ENCODE assay signal across 32 cellular contexts in genomic region chr10:130745831-130746230, GRCh38.
"Had no signal": no experiment of that assay in that cellular context is flagged by ENCODE, and none has a peak within 500 bp of the region (broad histone marks: within the 10 kb centered on the region; RNA-seq: fewer than 3 reads in every experiment).

No MANE protein-coding gene starts in this region.

- H3K27me3 Mint-ChIP-seq: activated naive CD8-positive, alpha-beta T cell treated with anti-CD3 and anti-CD28 coated beads, Interleukin-2, amount 10 ng/mL, durations not matched to agents 7 days and 5 days had no signal

- FAIRE-seq: endometrium, frontal cortex, islet of Langerhans, pancreas, TTC549 had no signal

- DNase-seq: activated CD4-positive, alpha-beta T cell treated with anti-CD3 and anti-CD28 coated beads for 48 hours; activated CD4-positive, alpha-beta T cell treated with anti-CD3 and anti-CD28 coated beads, Interleukin-2, amount 50 U/mL, for 48 hours; activated CD8-positive, alpha-beta memory T cell treated with anti-CD3 and anti-CD28 coated beads for 24 hours; activated naive CD4-positive, alpha-beta T cell treated with Interleukin-2 at 50 U/mL for 16 hours; activated naive CD8-positive, alpha-beta T cell treated with anti-CD3 and anti-CD28 coated beads, Interleukin-2, amount 10 ng/mL, durations not matched to agents 7 days and 5 days; activated T-cell treated with anti-CD3 and anti-CD28 coated beads, Interleukin-2, amount 50 U/mL, for 4 hours; dermis blood vessel endothelial cell; effector CD4-positive, alpha-beta T cell; left colon; mammary epithelial cell; midbrain; naive thymus-derived CD4-positive, alpha-beta T cell; nucleus accumbens; pancreas; stimulated activated naive CD4-positive, alpha-beta T cell; T-helper 9 cell; trophoblast cell; WERI-Rb-1 had no signal

- H3K4me3 Mint-ChIP-seq: activated naive CD8-positive, alpha-beta T cell treated with anti-CD3 and anti-CD28 coated beads, Interleukin-2, amount 10 ng/mL, durations not matched to agents 7 days and 5 days; activated T-cell treated with anti-CD3 and anti-CD28 coated beads, Interleukin-2, amount 50 U/mL, for 4 hours; activated T-helper 17 cell treated with anti-CD3 and anti-CD28 coated beads, Interleukin-2, amount 50 U/mL, for 72 hours; brain; naive thymus-derived CD4-positive, alpha-beta T cell; neural crest cell had no signal

- H3K27me3 ChIP-seq: ascending aorta, cardiac muscle cell, pancreas, vagina had no signal

- H3K4me3 ChIP-seq: ascending aorta, cardiac muscle cell, pancreas, psoas muscle, SK-N-MC, thoracic aorta, vagina had no signal

- H3K36me3 ChIP-seq: ascending aorta, cardiac muscle cell, pancreas, thoracic aorta, vagina, WERI-Rb-1 had no signal

- H3K9me3 ChIP-seq: ascending aorta, pancreas, psoas muscle, thoracic aorta, vagina had no signal

- H3K4me1 Mint-ChIP-seq: activated naive CD8-positive, alpha-beta T cell treated with anti-CD3 and anti-CD28 coated beads, Interleukin-2, amount 10 ng/mL, durations not matched to agents 7 days and 5 days; activated T-helper 17 cell treated with anti-CD3 and anti-CD28 coated beads, Interleukin-2, amount 50 U/mL, for 72 hours had no signal

- H3K4me1 ChIP-seq: ascending aorta, pancreas, psoas muscle, vagina had no signal

- H3K27ac Mint-ChIP-seq: activated naive CD8-positive, alpha-beta T cell treated with anti-CD3 and anti-CD28 coated beads, Interleukin-2, amount 10 ng/mL, durations not matched to agents 7 days and 5 days; activated T-helper 17 cell treated with anti-CD3 and anti-CD28 coated beads, Interleukin-2, amount 50 U/mL, for 72 hours; naive thymus-derived CD4-positive, alpha-beta T cell had no signal

- H3K27ac ChIP-seq: ascending aorta, cardiac muscle cell, pancreas, psoas muscle, SK-N-MC, thoracic aorta, vagina, WERI-Rb-1 had no signal

- ATAC-seq: activated CD4-positive, CD25-positive, alpha-beta regulatory T cell treated with anti-CD3 and anti-CD28 coated beads, Interleukin-2, amount 50 U/mL, for 24 hours; activated T-cell treated with anti-CD3 and anti-CD28 coated beads, Interleukin-2, amount 50 U/mL, for 4 hours; activated T-helper 17 cell treated with anti-CD3 and anti-CD28 coated beads, Interleukin-2, amount 50 U/mL, for 72 hours; left colon; naive thymus-derived CD4-positive, alpha-beta T cell; pancreas; psoas muscle had no signal

- H3K9me3 Mint-ChIP-seq: activated naive CD8-positive, alpha-beta T cell treated with anti-CD3 and anti-CD28 coated beads, Interleukin-2, amount 10 ng/mL, durations not matched to agents 7 days and 5 days; activated T-cell treated with anti-CD3 and anti-CD28 coated beads, Interleukin-2, amount 50 U/mL, for 4 hours; activated T-helper 17 cell treated with anti-CD3 and anti-CD28 coated beads, Interleukin-2, amount 50 U/mL, for 72 hours; neural crest cell had no signal

- H3K36me3 Mint-ChIP-seq: activated naive CD8-positive, alpha-beta T cell treated with anti-CD3 and anti-CD28 coated beads, Interleukin-2, amount 10 ng/mL, durations not matched to agents 7 days and 5 days; brain; naive thymus-derived CD4-positive, alpha-beta T cell had no signal
